30 cellular contexts compared by ENCODE assay signal in genomic region chr2:38672445-38673364, GRCh38. TPM values are rescaled to one million over a fixed set of nuclear protein-coding genes. Genes with fewer than 3 reads are reported as not detected.
DNase-seq lines count a peak whose midpoint lies in the region; ATAC-seq and TF ChIP-seq lines count a peak whose summit lies in the region.
"Had no signal": no experiment of that assay in that cellular context is flagged by ENCODE, and none has a peak within 500 bp of the region (broad histone marks: within the 10 kb centered on the region; RNA-seq: fewer than 3 reads in every experiment).

No MANE protein-coding gene starts in this region.

- H3K27me3 Mint-ChIP-seq in activated CD8-positive, alpha-beta memory T cell treated with anti-CD3 and anti-CD28 coated beads, Interleukin-2, amount 10 ng/mL, durations not matched to agents 7 days and 5 days, result no peaks in the 10 kb centered on the region
- no peaks in the 10 kb centered on the region for H3K27me3 Mint-ChIP-seq in T-helper 17 cell
- H3K27me3 Mint-ChIP-seq: activated naive CD8-positive, alpha-beta T cell treated with anti-CD3 and anti-CD28 coated beads, Interleukin-2, amount 10 ng/mL, durations not matched to agents 7 days and 5 days; naive B cell had no signal

- DNase-seq in activated CD8-positive, alpha-beta memory T cell treated with anti-CD3 and anti-CD28 coated beads, Interleukin-2, amount 10 ng/mL, durations not matched to agents 7 days and 5 days, result no peak
- no peak for DNase-seq in activated CD8-positive, alpha-beta memory T cell treated with anti-CD3 and anti-CD28 coated beads, Interleukin-2, amount 50 U/mL, for 4 hours
- DNase-seq in T-helper 17 cell, result no peak
- DNase-seq in left lobe of liver (ENCODE audit: low spot score), result no peak
- DNase-seq in sciatic nerve (ENCODE audit: low spot score), result peak; percentile 19
- DNase-seq in testis, result no peak
- DNase-seq in tibial nerve (ENCODE audit: low spot score in 2 of 2), result no peak
- DNase-seq: activated naive CD8-positive, alpha-beta T cell treated with anti-CD3 and anti-CD28 coated beads, Interleukin-2, amount 10 ng/mL, durations not matched to agents 7 days and 5 days; COR-L47; DMS79; hypothalamus; immature natural killer cell; KG1; left ventricle myocardium inferior; MM.1S; naive B cell; NCI-H1417 treated with DMSO at 0.1 percent for 48 hours; NCI-H2081 treated with DMSO at 0.1 percent for 48 hours; NCI-H226; nucleus accumbens; SIG-M5; stimulated activated CD4-positive, alpha-beta T cell treated with anti-CD3 and anti-CD28 coated beads, Interleukin-2, amount 100 ng/mL, for 24 hours; SW 1271 had no signal

- peaks cover 70% of the 10 kb centered on the region for H3K36me3 Mint-ChIP-seq in activated CD8-positive, alpha-beta memory T cell treated with anti-CD3 and anti-CD28 coated beads, Interleukin-2, amount 10 ng/mL, durations not matched to agents 7 days and 5 days
- H3K36me3 Mint-ChIP-seq in T-helper 17 cell (ENCODE audit: low read depth), result peaks cover 5% of the 10 kb centered on the region

- no peak for TF ChIP-seq CTCF in testis (IDR thresholded peaks at IDR 0.05)
- TF ChIP-seq CTCF in tibial nerve (IDR thresholded peaks at IDR 0.05), result no peak

- H3K27ac Mint-ChIP-seq in activated CD8-positive, alpha-beta memory T cell treated with anti-CD3 and anti-CD28 coated beads, Interleukin-2, amount 10 ng/mL, durations not matched to agents 7 days and 5 days, result peak overlapping the region; percentile 45
- peak overlapping the region; percentile 94 for H3K27ac Mint-ChIP-seq in T-helper 17 cell
- H3K27ac Mint-ChIP-seq: activated naive CD8-positive, alpha-beta T cell treated with anti-CD3 and anti-CD28 coated beads, Interleukin-2, amount 10 ng/mL, durations not matched to agents 7 days and 5 days; mesothelial cell of epicardium had no signal

- H3K4me3 ChIP-seq in testis (no peak overlapping the region), tibial nerve (no peak overlapping the region)
- H3K4me3 ChIP-seq: ascending aorta, cardiac muscle cell, coronary artery, esophagus muscularis mucosa, left ventricle myocardium inferior had no signal

- no peak for ATAC-seq in activated CD8-positive, alpha-beta memory T cell treated with anti-CD3 and anti-CD28 coated beads, Interleukin-2, amount 10 ng/mL, durations not matched to agents 7 days and 5 days
- ATAC-seq in T-helper 17 cell (no peak), left lobe of liver (peak; percentile 60), sciatic nerve (no peak), HG03354 (IDR thresholded peaks at IDR 0.05; ENCODE audit: poor library complexity, severe bottlenecking, unreplicated experiment) (no peak)

- H3K4me1 Mint-ChIP-seq in activated CD8-positive, alpha-beta memory T cell treated with anti-CD3 and anti-CD28 coated beads, Interleukin-2, amount 10 ng/mL, durations not matched to agents 7 days and 5 days, result peaks cover 74% of the 10 kb centered on the region
- peaks cover 48% of the 10 kb centered on the region for H3K4me1 Mint-ChIP-seq in T-helper 17 cell

- intact Hi-C loops in sciatic nerve (cut with DNase I) (no loop called here), testis (cut with DNase I; ENCODE audit: low total_unique reads) (no loop called here)

- CTCF ChIA-PET in activated CD8-positive, alpha-beta memory T cell treated with anti-CD3 and anti-CD28 coated beads, Interleukin-2, amount 10 ng/mL, durations not matched to agents 7 days and 5 days (lab: Charles Lee), result interaction anchor here (1.2 to 3.3 kb wide), 5 partner anchors 9 to 91 kb away, joined by 6 to 21 read pairs (median 8); partner anchors contain the start of gene HNRNPLL

- no peaks in the 10 kb centered on the region for H3K36me3 ChIP-seq in testis (ENCODE audit: low read depth, missing control alignments)
- H3K36me3 ChIP-seq in tibial nerve, result peaks cover 0 to 20% (median 3%) of the 10 kb centered on the region in 3 donors

- H3K4me1 ChIP-seq in testis (no peaks in the 10 kb centered on the region), tibial nerve (peaks cover 0 to 9% (median 2%) of the 10 kb centered on the region in 4 donors)
- H3K4me1 ChIP-seq: ascending aorta had no signal

- H3K9me3 ChIP-seq in T-helper 17 cell (ENCODE audit: control insufficient read depth, low read length, poor library complexity, severe bottlenecking), result no peaks in the 10 kb centered on the region
- H3K9me3 ChIP-seq in testis, result no peaks in the 10 kb centered on the region
- no peaks in the 10 kb centered on the region for H3K9me3 ChIP-seq in tibial nerve
- H3K9me3 ChIP-seq: ascending aorta, esophagus muscularis mucosa, left ventricle myocardium inferior had no signal

- H3K27ac ChIP-seq in testis, result no peak overlapping the region
- H3K27ac ChIP-seq in tibial nerve, result no peak overlapping the region
- H3K27ac ChIP-seq: ascending aorta, cardiac muscle cell, coronary artery, esophagus muscularis mucosa, left ventricle myocardium inferior had no signal

- TF ChIP-seq POLR2A in testis (IDR thresholded peaks at IDR 0.05) (no peak), tibial nerve (IDR thresholded peaks at IDR 0.05) (no peak)

- H3K27me3 ChIP-seq in testis (no peaks in the 10 kb centered on the region), tibial nerve (no peaks in the 10 kb centered on the region)
- H3K27me3 ChIP-seq: ascending aorta, cardiac muscle cell, esophagus muscularis mucosa had no signal

- no peaks in the 10 kb centered on the region for H3K9me3 Mint-ChIP-seq in activated CD8-positive, alpha-beta memory T cell treated with anti-CD3 and anti-CD28 coated beads, Interleukin-2, amount 10 ng/mL, durations not matched to agents 7 days and 5 days (ENCODE audit: low read depth)
- H3K9me3 Mint-ChIP-seq: activated naive CD8-positive, alpha-beta T cell treated with anti-CD3 and anti-CD28 coated beads, Interleukin-2, amount 10 ng/mL, durations not matched to agents 7 days and 5 days; immature natural killer cell; mesothelial cell of epicardium; naive B cell had no signal

- 92 to 94% methylated on average over 8 of the region's 8 CpGs for WGBS in testis, 2 donors
- 82 to 94% methylated on average over 8 of the region's 8 CpGs for WGBS in tibial nerve, 2 donors

- H3K4me3 Mint-ChIP-seq in activated CD8-positive, alpha-beta memory T cell treated with anti-CD3 and anti-CD28 coated beads, Interleukin-2, amount 10 ng/mL, durations not matched to agents 7 days and 5 days, result no peak overlapping the region
- peak overlapping the region; percentile 19 for H3K4me3 Mint-ChIP-seq in T-helper 17 cell
- H3K4me3 Mint-ChIP-seq: activated naive CD8-positive, alpha-beta T cell treated with anti-CD3 and anti-CD28 coated beads, Interleukin-2, amount 10 ng/mL, durations not matched to agents 7 days and 5 days; immature natural killer cell; mesothelial cell of epicardium; naive B cell had no signal

- no peak for TF ChIP-seq EP300 in tibial nerve (IDR thresholded peaks at IDR 0.05)

RNA-seq across cellular contexts. Expression of gene GALM, which starts 6.8 kb away (rescaled TPM):
- total RNA-seq in activated CD8-positive, alpha-beta memory T cell treated with anti-CD3 and anti-CD28 coated beads, Interleukin-2, amount 10 ng/mL, durations not matched to agents 7 days and 5 days, result 10 to 100 TPM; 67.1 to 86.0 TPM
- total RNA-seq in T-helper 17 cell, result 10 to 100 TPM; 18.5 to 28.3 TPM
- total RNA-seq in left lobe of liver, result 28.5 TPM
- 14.6 TPM for total RNA-seq in sciatic nerve
- 1 to 10 TPM; 8.5 to 9.1 TPM for total RNA-seq in testis
- 11.8 TPM for polyA plus RNA-seq in testis (ENCODE audit: insufficient read depth, low read depth, low replicate concordance)
- 10 to 100 TPM; 20.7 to 57.9 (median 34.2) TPM for total RNA-seq in tibial nerve
- total RNA-seq: HT1080 had no signal
